In genomic region chr4:174154455-174154854, GRCh38 we compare ENCODE assay signal across 11 cellular contexts.
DNase-seq lines count a peak whose midpoint lies in the region; ATAC-seq and TF ChIP-seq lines count a peak whose summit lies in the region.
"Had no signal": no experiment of that assay in that cellular context is flagged by ENCODE, and none has a peak within 500 bp of the region (broad histone marks: within the 10 kb centered on the region; RNA-seq: fewer than 3 reads in every experiment).

No MANE protein-coding gene starts in this region.

- DNase-seq in HFFc6 (peak; percentile 35), SW480 (ENCODE audit: low spot score) (peak; percentile 20), left cardiac atrium (peak; percentile 32), SIG-M5 treated with dmso at 0.1 percent for 504 hours (lab: John Stamatoyannopoulos, UW; ENCODE audit: unreplicated experiment) (no peak), left lung (no peak), activated gamma-delta T cell (lab: John Stamatoyannopoulos, UW) (no peak)
- DNase-seq: activated B cell treated with CpG ODN at 0.5 μM for 24 hours had no signal

- H3K4me3 ChIP-seq in stomach smooth muscle (ENCODE audit: low read length in 2 of 2) (peak overlapping the region; percentile 57 to 61), left lung (no peak overlapping the region)
- H3K4me3 ChIP-seq: GM12878 had no signal

- peaks cover 33% of the 10 kb centered on the region for H3K4me1 Mint-ChIP-seq in HFFc6 (ENCODE audit: low read depth)
- H3K4me1 Mint-ChIP-seq: activated B cell treated with CpG ODN at 0.5 μM for 24 hours had no signal

- no peak overlapping the region for H3K27ac Mint-ChIP-seq in HFFc6
- H3K27ac Mint-ChIP-seq: activated B cell treated with CpG ODN at 0.5 μM for 24 hours, brain had no signal

- H3K36me3 ChIP-seq in stomach smooth muscle (ENCODE audit: control insufficient read depth in 2 of 2, insufficient read depth in 2 of 2, low read length in 2 of 2) (no peaks in the 10 kb centered on the region), left lung (no peaks in the 10 kb centered on the region)

- peak; percentile 82 to 84 for ATAC-seq in left cardiac atrium
- ATAC-seq in HG02588 (IDR thresholded peaks at IDR 0.05; ENCODE audit: unreplicated experiment), result no peak
- no peak for ATAC-seq in left lung
- ATAC-seq: GM12878 had no signal

- H3K27ac ChIP-seq in stomach smooth muscle (ENCODE audit: low read length), result peak overlapping the region; percentile 79
- H3K27ac ChIP-seq in left lung, result no peak overlapping the region

- H3K9me3 ChIP-seq in stomach smooth muscle (ENCODE audit: control insufficient read depth in 2 of 2, low read length in 2 of 2), result no peaks in the 10 kb centered on the region
- H3K9me3 ChIP-seq in left lung, result no peaks in the 10 kb centered on the region

- no peaks in the 10 kb centered on the region for H3K36me3 Mint-ChIP-seq in HFFc6 (ENCODE audit: low read depth)
- H3K36me3 Mint-ChIP-seq: brain had no signal

- H3K4me1 ChIP-seq in stomach smooth muscle (ENCODE audit: control insufficient read depth, insufficient read depth, low read length), result peaks cover 6% of the 10 kb centered on the region
- H3K4me1 ChIP-seq in left lung, result no peaks in the 10 kb centered on the region

- H3K9me3 Mint-ChIP-seq in HFFc6, result no peaks in the 10 kb centered on the region
- H3K9me3 Mint-ChIP-seq: activated B cell treated with CpG ODN at 0.5 μM for 24 hours, brain had no signal

- peak overlapping the region; percentile 68 to 83 for H3K9ac ChIP-seq in stomach smooth muscle (ENCODE audit: low read length in 2 of 2)

- H3K4me3 Mint-ChIP-seq in HFFc6, result peak overlapping the region; percentile 80
- H3K4me3 Mint-ChIP-seq: activated B cell treated with CpG ODN at 0.5 μM for 24 hours, brain had no signal

- no peaks in the 10 kb centered on the region for H3K27me3 ChIP-seq in stomach smooth muscle (ENCODE audit: control insufficient read depth in 1 of 2, insufficient read depth in 2 of 2, low read length in 2 of 2)
- H3K27me3 ChIP-seq in left lung, result peaks cover 0 to 28% of the 10 kb centered on the region in 2 donors

- H3K27me3 Mint-ChIP-seq in HFFc6 (ENCODE audit: insufficient read depth), result peaks cover 6% of the 10 kb centered on the region

- intact Hi-C loops in left cardiac atrium (cut with DNase I) (loop anchor here in 1 of 2 donors (10.0 kb wide), 1 partner anchor 650 kb away; no protein-coding TSS in a partner anchor), left lung (cut with DNase I) (no loop called here)

- TF ChIP-seq CTCF in HFFc6 (IDR thresholded peaks at IDR 0.05) (no peak), left lung (IDR thresholded peaks at IDR 0.05) (no peak)

Comparison
In these comparisons a context has a peak if more than half of its experiments do, and no peak if none do; other contexts are left out.
1. DNase-seq: peak in HFFc6 (single experiment), SW480 (single experiment) and left cardiac atrium (single experiment); none in SIG-M5 treated with dmso at 0.1 percent for 504 hours (single experiment), left lung (0 of 2) and activated gamma-delta T cell (single experiment).
2. ATAC-seq: peak in left cardiac atrium (2 of 2); none in HG02588 (single experiment) and left lung (single experiment).
3. H3K4me3 ChIP-seq: peak in stomach smooth muscle (2 of 2); none in left lung (0 of 2).